ENCODE assay signal across 16 cellular contexts in the genomic region with DNA sequence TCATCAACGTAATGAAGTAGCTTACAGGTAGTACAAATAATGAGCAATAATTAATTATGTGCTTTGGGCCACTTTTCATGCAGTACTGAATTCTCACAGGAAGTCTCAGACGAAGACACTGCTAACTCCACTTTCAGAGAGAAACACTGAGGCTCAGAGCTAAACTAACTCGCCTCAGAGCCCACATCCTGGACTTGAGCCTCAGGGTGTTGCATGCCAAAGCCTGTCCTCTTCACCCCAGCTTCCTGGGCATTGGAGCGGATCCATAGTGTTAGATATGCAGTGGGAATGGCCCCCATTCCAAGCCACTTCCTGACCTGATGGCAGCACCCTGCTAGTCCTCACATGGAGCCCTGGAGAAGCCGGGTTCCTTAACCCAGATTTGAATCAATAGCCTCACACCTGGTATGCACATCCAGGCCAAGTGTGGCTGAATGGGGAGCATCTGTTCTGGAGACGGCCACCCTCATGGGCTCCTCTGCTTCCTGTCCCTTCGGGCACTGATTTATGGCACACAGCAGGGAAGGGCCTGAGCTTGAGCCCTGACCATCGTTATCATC.
A peak's percentile ranks its signal among the peaks of the same experiment; 100 is the strongest.
DNase-seq lines count a peak whose midpoint lies in the region; ATAC-seq, FAIRE-seq and TF ChIP-seq lines count a peak whose summit lies in the region.
"Had no signal": no experiment of that assay in that cellular context is flagged by ENCODE, and none has a peak within 500 bp of the region (broad histone marks: within the 10 kb centered on the region; RNA-seq: fewer than 3 reads in every experiment).

No MANE protein-coding gene starts in this region.

- intact Hi-C loops in dorsolateral prefrontal cortex (cut with DNase I) = no loop called here

- H3K27me3 Mint-ChIP-seq in activated naive CD8-positive, alpha-beta T cell treated with anti-CD3 and anti-CD28 coated beads, Interleukin-2, amount 10 ng/mL, durations not matched to agents 7 days and 5 days = peaks cover 8% of the 10 kb centered on the region
- no peaks in the 10 kb centered on the region for H3K27me3 Mint-ChIP-seq in activated naive CD8-positive, alpha-beta T cell treated with anti-CD3 and anti-CD28 coated beads, Interleukin-2, amount 50 U/mL, for 24 hours

- FAIRE-seq in RCC 7860 (lab: Jason Lieb, UNC) = no peak
- FAIRE-seq: GM12878 had no signal

- no peak overlapping the region for H3K4me3 ChIP-seq in dorsolateral prefrontal cortex
- H3K4me3 ChIP-seq: BLaER1 treated with 17β-estradiol and CSF1 and Interleukin-3, amounts not matched to agents 10 nM and 100 nM; GM12878 had no signal

- peak; percentile 83 for ATAC-seq in activated naive CD8-positive, alpha-beta T cell treated with anti-CD3 and anti-CD28 coated beads, Interleukin-2, amount 10 ng/mL, durations not matched to agents 7 days and 5 days (ENCODE audit: low read depth)
- no peak for ATAC-seq in activated naive CD8-positive, alpha-beta T cell treated with anti-CD3 and anti-CD28 coated beads, Interleukin-2, amount 50 U/mL, for 24 hours
- ATAC-seq in GM19395 (IDR thresholded peaks at IDR 0.05; ENCODE audit: unreplicated experiment) (no peak), HG03460 (IDR thresholded peaks at IDR 0.05; ENCODE audit: unreplicated experiment) (no peak)
- ATAC-seq: GM12878 had no signal

- no peak for DNase-seq in activated naive CD8-positive, alpha-beta T cell treated with anti-CD3 and anti-CD28 coated beads, Interleukin-2, amount 10 ng/mL, durations not matched to agents 7 days and 5 days
- DNase-seq in activated naive CD8-positive, alpha-beta T cell treated with anti-CD3 and anti-CD28 coated beads, Interleukin-2, amount 50 U/mL, for 24 hours = no peak
- DNase-seq in RCC 7860 (ENCODE audit: low spot score) = peak; percentile 51
- DNase-seq in kidney tubule cell (ENCODE audit: low spot score) = peak; percentile 17
- DNase-seq in activated CD4-positive, alpha-beta T cell treated with anti-CD3 and anti-CD28 coated beads for 1 hour = no peak
- no peak for DNase-seq in dorsolateral prefrontal cortex
- DNase-seq: 8988T, GOT3, NCI-H1417, NCI-H2029 treated with DMSO at 0.1 percent for 48 hours, NCI-H524, SIG-M5 had no signal

- POLR2A ChIA-PET in activated naive CD8-positive, alpha-beta T cell treated with anti-CD3 and anti-CD28 coated beads, Interleukin-2, amount 10 ng/mL, durations not matched to agents 7 days and 5 days (lab: Charles Lee) = no interaction called here

- no peak for TF ChIP-seq CTCF in dorsolateral prefrontal cortex (IDR thresholded peaks at IDR 0.05 in 54 of 56, conservative IDR thresholded peaks at IDR 0.05 in 2 of 56; ENCODE audit: low read depth in 1 of 56, partially characterized antibody in 56 of 56)

- peaks cover 11% of the 10 kb centered on the region for H3K4me1 Mint-ChIP-seq in activated naive CD8-positive, alpha-beta T cell treated with anti-CD3 and anti-CD28 coated beads, Interleukin-2, amount 10 ng/mL, durations not matched to agents 7 days and 5 days
- no peaks in the 10 kb centered on the region for H3K4me1 Mint-ChIP-seq in activated naive CD8-positive, alpha-beta T cell treated with anti-CD3 and anti-CD28 coated beads, Interleukin-2, amount 50 U/mL, for 24 hours

- no peak overlapping the region for H3K4me3 Mint-ChIP-seq in activated naive CD8-positive, alpha-beta T cell treated with anti-CD3 and anti-CD28 coated beads, Interleukin-2, amount 10 ng/mL, durations not matched to agents 7 days and 5 days
- H3K4me3 Mint-ChIP-seq in activated naive CD8-positive, alpha-beta T cell treated with anti-CD3 and anti-CD28 coated beads, Interleukin-2, amount 50 U/mL, for 24 hours = no peak overlapping the region

- no peak overlapping the region for H3K27ac ChIP-seq in dorsolateral prefrontal cortex
- H3K27ac ChIP-seq: BLaER1 treated with 17β-estradiol and CSF1 and Interleukin-3, amounts not matched to agents 10 nM and 100 nM had no signal

- H3K27ac Mint-ChIP-seq in activated naive CD8-positive, alpha-beta T cell treated with anti-CD3 and anti-CD28 coated beads, Interleukin-2, amount 10 ng/mL, durations not matched to agents 7 days and 5 days = no peak overlapping the region
- H3K27ac Mint-ChIP-seq in activated naive CD8-positive, alpha-beta T cell treated with anti-CD3 and anti-CD28 coated beads, Interleukin-2, amount 50 U/mL, for 24 hours = no peak overlapping the region

- H3K9me3 Mint-ChIP-seq in activated naive CD8-positive, alpha-beta T cell treated with anti-CD3 and anti-CD28 coated beads, Interleukin-2, amount 10 ng/mL, durations not matched to agents 7 days and 5 days = no peaks in the 10 kb centered on the region
- H3K9me3 Mint-ChIP-seq in activated naive CD8-positive, alpha-beta T cell treated with anti-CD3 and anti-CD28 coated beads, Interleukin-2, amount 50 U/mL, for 24 hours = no peaks in the 10 kb centered on the region

- H3K36me3 Mint-ChIP-seq in activated naive CD8-positive, alpha-beta T cell treated with anti-CD3 and anti-CD28 coated beads, Interleukin-2, amount 10 ng/mL, durations not matched to agents 7 days and 5 days = no peaks in the 10 kb centered on the region
- no peaks in the 10 kb centered on the region for H3K36me3 Mint-ChIP-seq in activated naive CD8-positive, alpha-beta T cell treated with anti-CD3 and anti-CD28 coated beads, Interleukin-2, amount 50 U/mL, for 24 hours (ENCODE audit: low read depth)

- H3K27me3 ChIP-seq in dorsolateral prefrontal cortex = no peaks in the 10 kb centered on the region
- H3K27me3 ChIP-seq: BLaER1 treated with 17β-estradiol and CSF1 and Interleukin-3, amounts not matched to agents 10 nM and 100 nM had no signal

Comparison
In these comparisons a context has a peak if more than half of its experiments do, and no peak if none do; other contexts are left out.
1. DNase-seq: peak in RCC 7860 (single experiment) and kidney tubule cell (single experiment); none in activated naive CD8-positive, alpha-beta T cell treated with anti-CD3 and anti-CD28 coated beads, Interleukin-2, amount 10 ng/mL, durations not matched to agents 7 days and 5 days (single experiment), activated naive CD8-positive, alpha-beta T cell treated with anti-CD3 and anti-CD28 coated beads, Interleukin-2, amount 50 U/mL, for 24 hours (single experiment), activated CD4-positive, alpha-beta T cell treated with anti-CD3 and anti-CD28 coated beads for 1 hour (single experiment) and dorsolateral prefrontal cortex (0 of 10).